In the genomic region with DNA sequence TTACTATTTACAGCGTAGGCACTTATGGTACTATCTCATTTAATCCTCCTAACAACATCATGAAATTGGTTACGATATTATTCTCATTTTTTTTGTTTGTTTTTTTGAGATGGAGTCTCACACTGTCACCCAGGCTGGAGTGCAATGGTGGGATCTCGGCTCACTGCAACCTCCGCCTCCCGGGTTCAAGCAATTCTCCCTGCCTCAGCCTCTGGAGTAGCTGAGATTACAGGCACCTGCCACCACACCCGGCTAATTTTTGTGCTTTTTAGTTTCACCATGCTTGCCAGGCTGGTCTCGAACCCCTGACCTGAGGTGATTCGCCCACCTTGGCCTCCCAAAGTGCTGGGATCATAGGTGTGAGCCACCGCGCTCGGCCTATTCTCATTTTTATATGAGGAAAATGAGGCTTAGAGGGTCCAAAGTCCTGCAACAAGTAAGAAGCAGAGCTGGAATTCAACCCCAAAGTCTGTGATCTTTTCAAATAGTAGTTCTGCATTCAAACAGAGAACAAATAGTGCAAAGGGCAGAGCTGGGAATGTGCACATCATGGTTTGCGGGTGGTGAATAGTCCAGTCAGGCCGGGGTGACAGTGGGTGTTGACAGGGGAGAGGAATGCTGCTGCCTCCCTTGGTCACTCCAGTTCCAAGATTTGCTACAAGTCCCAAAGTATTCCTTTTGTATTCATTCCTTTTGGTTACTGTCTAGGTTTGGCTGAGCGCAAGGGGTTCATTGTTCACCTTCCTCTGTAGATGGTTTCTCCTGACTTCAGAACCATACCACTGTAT, we compare ENCODE assay signal across 1 cellular context.
TF ChIP-seq lines count a peak whose summit lies in the region.

No MANE protein-coding gene starts in this region.

TF ChIP-seq in HepG2, 621 proteins besides CTCF, POLR2A, EP300 and RAD21 (continued from another document and continues in another):
- TF ChIP-seq HBP1 (CRISPR knock-in tag; IDR thresholded peaks at IDR 0.05; ENCODE audit: low read depth) (peak; percentile 62; the same call in 1 of the 2 replicates), SKIL (CRISPR knock-in tag; IDR thresholded peaks at IDR 0.05; ENCODE audit: borderline replicate concordance) (no peak), SNRNP70 (IDR thresholded peaks at IDR 0.05; ENCODE audit: low read depth, low read length) (no peak), HMGA1 (CRISPR knock-in tag; conservative IDR thresholded peaks at IDR 0.05) (no peak), REPIN1 (CRISPR knock-in tag; IDR thresholded peaks at IDR 0.05; ENCODE audit: borderline replicate concordance, low read depth) (peak; percentile 76), ZNF225 (CRISPR knock-in tag; IDR thresholded peaks at IDR 0.05) (no peak), HIC2 (CRISPR knock-in tag; IDR thresholded peaks at IDR 0.05; ENCODE audit: low read depth) (no peak; the same call in 1 of the 2 replicates), CEBPG (CRISPR knock-in tag; IDR thresholded peaks at IDR 0.05) (no peak; the same call in 1 of the 2 replicates), PLRG1 (conservative IDR thresholded peaks at IDR 0.05) (no peak), ZBTB7A (CRISPR knock-in tag; IDR thresholded peaks at IDR 0.05) (no peak), SRSF4 (IDR thresholded peaks at IDR 0.05; ENCODE audit: low read depth, low read length, poor library complexity, severe bottlenecking) (no peak), TBP (CRISPR knock-in tag; IDR thresholded peaks at IDR 0.05) (no peak), U2AF2 (IDR thresholded peaks at IDR 0.05; ENCODE audit: low read depth, low read length) (no peak), ZNF577 (CRISPR knock-in tag; IDR thresholded peaks at IDR 0.05; ENCODE audit: borderline replicate concordance, low read depth) (no peak), ZEB1 (IDR thresholded peaks at IDR 0.05; ENCODE audit: insufficient replicate concordance, low read depth) (peak; percentile 67), HNF4G (IDR thresholded peaks at IDR 0.05; ENCODE audit: borderline replicate concordance, low read depth, low read length) (peak; percentile 98), HNF4G (CRISPR knock-in tag; IDR thresholded peaks at IDR 0.05; ENCODE audit: borderline replicate concordance, low read depth) (peak; percentile 93), SIN3B (IDR thresholded peaks at IDR 0.05; ENCODE audit: low read length) (no peak), ARNT (IDR thresholded peaks at IDR 0.05) (no peak), ZNF550 (CRISPR knock-in tag; IDR thresholded peaks at IDR 0.05; ENCODE audit: borderline replicate concordance) (no peak), ZNF441 (CRISPR knock-in tag; IDR thresholded peaks at IDR 0.05; ENCODE audit: borderline replicate concordance) (no peak), MTF1 (CRISPR knock-in tag; IDR thresholded peaks at IDR 0.05) (no peak), ZNF839 (CRISPR knock-in tag; IDR thresholded peaks at IDR 0.05; ENCODE audit: borderline replicate concordance) (no peak), PTBP1 (IDR thresholded peaks at IDR 0.05; ENCODE audit: low read depth, low read length, poor library complexity, severe bottlenecking) (no peak), MYNN (CRISPR knock-in tag; IDR thresholded peaks at IDR 0.05; ENCODE audit: low read depth) (no peak), BCL6 (CRISPR knock-in tag; IDR thresholded peaks at IDR 0.05) (peak; percentile 54), ATF7-NPFF (CRISPR knock-in tag; IDR thresholded peaks at IDR 0.05; ENCODE audit: low read depth) (no peak), SIX1 (CRISPR knock-in tag; IDR thresholded peaks at IDR 0.05; ENCODE audit: borderline replicate concordance) (peak; percentile 45; the same call in 1 of the 2 replicates)
- TF ChIP-seq, protein P1, sequence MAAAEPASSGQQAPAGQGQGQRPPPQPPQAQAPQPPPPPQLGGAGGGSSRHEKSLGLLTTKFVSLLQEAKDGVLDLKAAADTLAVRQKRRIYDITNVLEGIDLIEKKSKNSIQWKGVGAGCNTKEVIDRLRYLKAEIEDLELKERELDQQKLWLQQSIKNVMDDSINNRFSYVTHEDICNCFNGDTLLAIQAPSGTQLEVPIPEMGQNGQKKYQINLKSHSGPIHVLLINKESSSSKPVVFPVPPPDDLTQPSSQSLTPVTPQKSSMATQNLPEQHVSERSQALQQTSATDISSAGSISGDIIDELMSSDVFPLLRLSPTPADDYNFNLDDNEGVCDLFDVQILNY (CRISPR knock-in tag; conservative IDR thresholded peaks at IDR 0.05): no peak
- TF ChIP-seq, protein P2, sequence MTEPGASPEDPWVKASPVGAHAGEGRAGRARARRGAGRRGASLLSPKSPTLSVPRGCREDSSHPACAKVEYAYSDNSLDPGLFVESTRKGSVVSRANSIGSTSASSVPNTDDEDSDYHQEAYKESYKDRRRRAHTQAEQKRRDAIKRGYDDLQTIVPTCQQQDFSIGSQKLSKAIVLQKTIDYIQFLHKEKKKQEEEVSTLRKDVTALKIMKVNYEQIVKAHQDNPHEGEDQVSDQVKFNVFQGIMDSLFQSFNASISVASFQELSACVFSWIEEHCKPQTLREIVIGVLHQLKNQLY (CRISPR knock-in tag; IDR thresholded peaks at IDR 0.05): 0 out of 2 replicates have a peak, but pooled peaks have one; percentile 64
- TF ChIP-seq, protein P3, sequence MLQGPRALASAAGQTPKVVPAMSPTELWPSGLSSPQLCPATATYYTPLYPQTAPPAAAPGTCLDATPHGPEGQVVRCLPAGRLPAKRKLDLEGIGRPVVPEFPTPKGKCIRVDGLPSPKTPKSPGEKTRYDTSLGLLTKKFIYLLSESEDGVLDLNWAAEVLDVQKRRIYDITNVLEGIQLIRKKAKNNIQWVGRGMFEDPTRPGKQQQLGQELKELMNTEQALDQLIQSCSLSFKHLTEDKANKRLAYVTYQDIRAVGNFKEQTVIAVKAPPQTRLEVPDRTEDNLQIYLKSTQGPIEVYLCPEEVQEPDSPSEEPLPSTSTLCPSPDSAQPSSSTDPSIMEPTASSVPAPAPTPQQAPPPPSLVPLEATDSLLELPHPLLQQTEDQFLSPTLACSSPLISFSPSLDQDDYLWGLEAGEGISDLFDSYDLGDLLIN (CRISPR knock-in tag; IDR thresholded peaks at IDR 0.05; ENCODE audit: borderline replicate concordance): no peak
- TF ChIP-seq, protein P4, sequence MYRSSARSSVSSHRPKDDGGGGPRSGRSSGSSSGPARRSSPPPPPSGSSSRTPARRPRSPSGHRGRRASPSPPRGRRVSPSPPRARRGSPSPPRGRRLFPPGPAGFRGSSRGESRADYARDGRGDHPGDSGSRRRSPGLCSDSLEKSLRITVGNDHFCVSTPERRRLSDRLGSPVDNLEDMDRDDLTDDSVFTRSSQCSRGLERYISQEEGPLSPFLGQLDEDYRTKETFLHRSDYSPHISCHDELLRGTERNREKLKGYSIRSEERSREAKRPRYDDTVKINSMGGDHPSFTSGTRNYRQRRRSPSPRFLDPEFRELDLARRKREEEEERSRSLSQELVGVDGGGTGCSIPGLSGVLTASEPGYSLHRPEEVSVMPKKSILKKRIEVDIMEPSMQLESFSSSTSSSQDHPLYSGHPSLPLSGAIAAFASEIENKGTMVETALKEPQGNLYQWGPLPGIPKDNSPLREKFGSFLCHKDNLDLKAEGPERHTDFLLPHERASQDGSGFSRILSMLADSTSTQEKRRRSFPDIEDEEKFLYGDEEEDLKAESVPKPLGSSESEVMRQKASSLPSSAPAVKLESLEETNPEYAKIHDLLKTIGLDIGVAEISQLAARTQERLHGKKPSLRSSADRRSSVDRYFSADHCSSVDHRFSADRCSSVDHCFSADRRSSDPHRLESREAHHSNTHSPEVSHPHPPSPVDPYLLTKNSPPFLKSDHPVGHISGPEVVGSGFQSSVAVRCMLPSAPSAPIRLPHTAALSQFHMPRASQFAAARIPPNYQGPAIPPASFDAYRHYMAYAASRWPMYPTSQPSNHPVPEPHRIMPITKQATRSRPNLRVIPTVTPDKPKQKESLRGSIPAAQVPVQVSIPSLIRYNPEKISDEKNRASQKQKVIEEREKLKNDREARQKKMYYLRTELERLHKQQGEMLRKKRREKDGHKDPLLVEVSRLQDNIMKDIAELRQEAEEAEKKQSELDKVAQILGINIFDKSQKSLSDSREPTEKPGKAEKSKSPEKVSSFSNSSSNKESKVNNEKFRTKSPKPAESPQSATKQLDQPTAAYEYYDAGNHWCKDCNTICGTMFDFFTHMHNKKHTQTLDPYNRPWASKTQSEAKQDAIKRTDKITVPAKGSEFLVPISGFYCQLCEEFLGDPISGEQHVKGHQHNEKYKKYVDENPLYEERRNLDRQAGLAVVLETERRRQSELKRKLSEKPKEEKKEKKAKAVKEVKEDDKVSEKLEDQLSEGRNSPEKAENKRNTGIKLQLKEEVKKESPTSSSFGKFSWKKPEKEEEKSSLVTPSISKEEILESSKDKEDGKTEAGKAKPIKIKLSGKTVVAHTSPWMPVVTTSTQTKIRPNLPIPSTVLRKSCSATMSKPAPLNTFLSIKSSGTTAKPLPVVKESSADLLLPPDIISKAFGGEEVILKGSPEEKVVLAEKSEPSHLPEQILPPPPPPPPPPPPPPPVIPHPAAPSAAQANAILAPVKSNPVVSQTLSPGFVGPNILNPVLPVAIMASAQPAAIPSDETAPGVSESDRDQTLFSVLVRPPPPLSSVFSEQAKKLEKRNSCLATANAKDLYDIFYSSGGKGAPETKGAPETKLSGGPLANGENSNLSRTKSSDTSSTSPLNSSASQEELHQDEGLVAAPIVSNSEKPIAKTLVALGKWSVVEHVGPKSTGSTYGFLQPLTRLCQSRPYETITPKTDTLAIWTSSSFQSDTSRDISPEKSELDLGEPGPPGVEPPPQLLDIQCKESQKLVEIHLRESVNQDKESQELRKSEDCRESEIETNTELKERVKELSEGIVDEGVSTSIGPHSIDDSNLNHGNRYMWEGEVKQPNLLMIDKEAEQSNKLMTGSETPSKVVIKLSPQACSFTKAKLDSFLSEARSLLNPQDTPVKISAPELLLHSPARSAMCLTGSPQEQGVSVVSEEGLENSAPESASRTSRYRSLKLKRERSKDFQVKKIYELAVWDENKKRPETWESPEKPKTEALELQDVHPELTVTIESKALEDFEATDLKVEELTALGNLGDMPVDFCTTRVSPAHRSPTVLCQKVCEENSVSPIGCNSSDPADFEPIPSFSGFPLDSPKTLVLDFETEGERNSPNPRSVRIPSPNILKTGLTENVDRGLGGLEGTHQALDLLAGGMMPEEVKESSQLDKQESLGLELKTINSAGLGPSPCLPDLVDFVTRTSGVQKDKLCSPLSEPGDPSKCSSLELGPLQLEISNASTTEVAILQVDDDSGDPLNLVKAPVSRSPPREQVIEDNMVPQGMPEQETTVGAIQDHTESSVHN (CRISPR knock-in tag; IDR thresholded peaks at IDR 0.05): no peak
- TF ChIP-seq, protein P5, sequence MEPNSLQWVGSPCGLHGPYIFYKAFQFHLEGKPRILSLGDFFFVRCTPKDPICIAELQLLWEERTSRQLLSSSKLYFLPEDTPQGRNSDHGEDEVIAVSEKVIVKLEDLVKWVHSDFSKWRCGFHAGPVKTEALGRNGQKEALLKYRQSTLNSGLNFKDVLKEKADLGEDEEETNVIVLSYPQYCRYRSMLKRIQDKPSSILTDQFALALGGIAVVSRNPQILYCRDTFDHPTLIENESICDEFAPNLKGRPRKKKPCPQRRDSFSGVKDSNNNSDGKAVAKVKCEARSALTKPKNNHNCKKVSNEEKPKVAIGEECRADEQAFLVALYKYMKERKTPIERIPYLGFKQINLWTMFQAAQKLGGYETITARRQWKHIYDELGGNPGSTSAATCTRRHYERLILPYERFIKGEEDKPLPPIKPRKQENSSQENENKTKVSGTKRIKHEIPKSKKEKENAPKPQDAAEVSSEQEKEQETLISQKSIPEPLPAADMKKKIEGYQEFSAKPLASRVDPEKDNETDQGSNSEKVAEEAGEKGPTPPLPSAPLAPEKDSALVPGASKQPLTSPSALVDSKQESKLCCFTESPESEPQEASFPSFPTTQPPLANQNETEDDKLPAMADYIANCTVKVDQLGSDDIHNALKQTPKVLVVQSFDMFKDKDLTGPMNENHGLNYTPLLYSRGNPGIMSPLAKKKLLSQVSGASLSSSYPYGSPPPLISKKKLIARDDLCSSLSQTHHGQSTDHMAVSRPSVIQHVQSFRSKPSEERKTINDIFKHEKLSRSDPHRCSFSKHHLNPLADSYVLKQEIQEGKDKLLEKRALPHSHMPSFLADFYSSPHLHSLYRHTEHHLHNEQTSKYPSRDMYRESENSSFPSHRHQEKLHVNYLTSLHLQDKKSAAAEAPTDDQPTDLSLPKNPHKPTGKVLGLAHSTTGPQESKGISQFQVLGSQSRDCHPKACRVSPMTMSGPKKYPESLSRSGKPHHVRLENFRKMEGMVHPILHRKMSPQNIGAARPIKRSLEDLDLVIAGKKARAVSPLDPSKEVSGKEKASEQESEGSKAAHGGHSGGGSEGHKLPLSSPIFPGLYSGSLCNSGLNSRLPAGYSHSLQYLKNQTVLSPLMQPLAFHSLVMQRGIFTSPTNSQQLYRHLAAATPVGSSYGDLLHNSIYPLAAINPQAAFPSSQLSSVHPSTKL (CRISPR knock-in tag; IDR thresholded peaks at IDR 0.05): peak; percentile 91
